1 cellular context compared by ENCODE assay signal in the genomic region with DNA sequence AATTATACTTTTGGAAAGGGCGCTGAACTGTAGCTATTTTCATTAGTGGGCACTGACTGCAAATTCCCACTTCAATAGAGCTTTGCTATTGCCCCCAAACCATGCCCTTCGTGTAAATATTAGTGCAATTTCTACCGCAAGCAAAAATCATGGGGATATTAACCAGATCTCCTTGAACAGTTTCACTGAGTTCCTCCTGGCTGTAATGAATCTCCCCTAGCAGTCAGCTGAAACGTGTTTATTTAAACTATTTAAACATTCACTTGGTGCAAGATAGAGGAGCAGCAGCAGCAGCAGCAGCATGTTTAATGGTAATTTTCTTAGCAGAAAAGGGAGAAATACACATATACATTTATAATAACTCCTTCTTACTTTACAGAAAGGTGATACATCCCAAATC.
TF ChIP-seq lines count a peak whose summit lies in the region.

No MANE protein-coding gene starts in this region.

TF ChIP-seq in GM23338, 12 proteins besides CTCF, POLR2A, EP300 and RAD21 (continued from another document):
- TF ChIP-seq, protein P1, sequence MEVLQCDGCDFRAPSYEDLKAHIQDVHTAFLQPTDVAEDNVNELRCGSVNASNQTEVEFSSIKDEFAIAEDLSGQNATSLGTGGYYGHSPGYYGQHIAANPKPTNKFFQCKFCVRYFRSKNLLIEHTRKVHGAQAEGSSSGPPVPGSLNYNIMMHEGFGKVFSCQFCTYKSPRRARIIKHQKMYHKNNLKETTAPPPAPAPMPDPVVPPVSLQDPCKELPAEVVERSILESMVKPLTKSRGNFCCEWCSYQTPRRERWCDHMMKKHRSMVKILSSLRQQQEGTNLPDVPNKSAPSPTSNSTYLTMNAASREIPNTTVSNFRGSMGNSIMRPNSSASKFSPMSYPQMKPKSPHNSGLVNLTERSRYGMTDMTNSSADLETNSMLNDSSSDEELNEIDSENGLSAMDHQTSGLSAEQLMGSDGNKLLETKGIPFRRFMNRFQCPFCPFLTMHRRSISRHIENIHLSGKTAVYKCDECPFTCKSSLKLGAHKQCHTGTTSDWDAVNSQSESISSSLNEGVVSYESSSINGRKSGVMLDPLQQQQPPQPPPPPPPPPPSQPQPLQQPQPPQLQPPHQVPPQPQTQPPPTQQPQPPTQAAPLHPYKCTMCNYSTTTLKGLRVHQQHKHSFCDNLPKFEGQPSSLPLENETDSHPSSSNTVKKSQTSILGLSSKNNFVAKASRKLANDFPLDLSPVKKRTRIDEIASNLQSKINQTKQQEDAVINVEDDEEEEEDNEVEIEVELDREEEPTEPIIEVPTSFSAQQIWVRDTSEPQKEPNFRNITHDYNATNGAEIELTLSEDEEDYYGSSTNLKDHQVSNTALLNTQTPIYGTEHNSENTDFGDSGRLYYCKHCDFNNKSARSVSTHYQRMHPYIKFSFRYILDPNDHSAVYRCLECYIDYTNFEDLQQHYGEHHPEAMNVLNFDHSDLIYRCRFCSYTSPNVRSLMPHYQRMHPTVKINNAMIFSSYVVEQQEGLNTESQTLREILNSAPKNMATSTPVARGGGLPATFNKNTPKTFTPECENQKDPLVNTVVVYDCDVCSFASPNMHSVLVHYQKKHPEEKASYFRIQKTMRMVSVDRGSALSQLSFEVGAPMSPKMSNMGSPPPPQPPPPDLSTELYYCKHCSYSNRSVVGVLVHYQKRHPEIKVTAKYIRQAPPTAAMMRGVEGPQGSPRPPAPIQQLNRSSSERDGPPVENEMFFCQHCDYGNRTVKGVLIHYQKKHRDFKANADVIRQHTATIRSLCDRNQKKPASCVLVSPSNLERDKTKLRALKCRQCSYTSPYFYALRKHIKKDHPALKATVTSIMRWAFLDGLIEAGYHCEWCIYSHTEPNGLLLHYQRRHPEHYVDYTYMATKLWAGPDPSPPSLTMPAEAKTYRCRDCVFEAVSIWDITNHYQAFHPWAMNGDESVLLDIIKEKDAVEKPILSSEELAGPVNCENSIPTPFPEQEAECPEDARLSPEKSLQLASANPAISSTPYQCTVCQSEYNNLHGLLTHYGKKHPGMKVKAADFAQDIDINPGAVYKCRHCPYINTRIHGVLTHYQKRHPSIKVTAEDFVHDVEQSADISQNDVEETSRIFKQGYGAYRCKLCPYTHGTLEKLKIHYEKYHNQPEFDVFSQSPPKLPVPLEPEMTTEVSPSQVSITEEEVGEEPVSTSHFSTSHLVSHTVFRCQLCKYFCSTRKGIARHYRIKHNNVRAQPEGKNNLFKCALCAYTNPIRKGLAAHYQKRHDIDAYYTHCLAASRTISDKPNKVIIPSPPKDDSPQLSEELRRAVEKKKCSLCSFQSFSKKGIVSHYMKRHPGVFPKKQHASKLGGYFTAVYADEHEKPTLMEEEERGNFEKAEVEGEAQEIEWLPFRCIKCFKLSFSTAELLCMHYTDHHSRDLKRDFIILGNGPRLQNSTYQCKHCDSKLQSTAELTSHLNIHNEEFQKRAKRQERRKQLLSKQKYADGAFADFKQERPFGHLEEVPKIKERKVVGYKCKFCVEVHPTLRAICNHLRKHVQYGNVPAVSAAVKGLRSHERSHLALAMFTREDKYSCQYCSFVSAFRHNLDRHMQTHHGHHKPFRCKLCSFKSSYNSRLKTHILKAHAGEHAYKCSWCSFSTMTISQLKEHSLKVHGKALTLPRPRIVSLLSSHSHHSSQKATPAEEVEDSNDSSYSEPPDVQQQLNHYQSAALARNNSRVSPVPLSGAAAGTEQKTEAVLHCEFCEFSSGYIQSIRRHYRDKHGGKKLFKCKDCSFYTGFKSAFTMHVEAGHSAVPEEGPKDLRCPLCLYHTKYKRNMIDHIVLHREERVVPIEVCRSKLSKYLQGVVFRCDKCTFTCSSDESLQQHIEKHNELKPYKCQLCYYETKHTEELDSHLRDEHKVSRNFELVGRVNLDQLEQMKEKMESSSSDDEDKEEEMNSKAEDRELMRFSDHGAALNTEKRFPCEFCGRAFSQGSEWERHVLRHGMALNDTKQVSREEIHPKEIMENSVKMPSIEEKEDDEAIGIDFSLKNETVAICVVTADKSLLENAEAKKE (CRISPR knock-in tag; IDR thresholded peaks at IDR 0.05), result no peak
